ENCODE assay signal across 24 cellular contexts in genomic region chr19:53212703-53213320, GRCh38. TPM values are rescaled to one million over a fixed set of nuclear protein-coding genes. Genes with fewer than 3 reads are reported as not detected.
"Had no signal": no experiment of that assay in that cellular context is flagged by ENCODE, and none has a peak within 500 bp of the region (broad histone marks: within the 10 kb centered on the region; RNA-seq: fewer than 3 reads in every experiment).

No MANE protein-coding gene starts in this region.

- H2AFZ ChIP-seq: PC-9 had no signal

- DNase-seq: activated B cell treated with CpG ODN at 0.5 μM for 24 hours; activated CD4-positive, alpha-beta memory T cell treated with anti-CD3 and anti-CD28 coated beads for 36 hours; activated CD4-positive, alpha-beta T cell treated with anti-CD3 and anti-CD28 coated beads, Interleukin-2, amount 10 ng/mL, durations not matched to agents 7 days and 5 days; activated CD8-positive, alpha-beta memory T cell treated with anti-CD3 and anti-CD28 coated beads for 24 hours; activated gamma-delta T cell; activated naive CD4-positive, alpha-beta T cell treated with anti-CD3 and anti-CD28 coated beads for 36 hours; activated naive CD8-positive, alpha-beta T cell treated with anti-CD3 and anti-CD28 coated beads for 36 hours; activated T-cell treated with anti-CD3 and anti-CD28 coated beads, Interleukin-2, amount 50 U/mL, for 4 hours; adrenal gland; anterior cingulate cortex; cerebellar nuclear complex; MG63; NCI-H1105; NCI-H1436; NCI-H1694 treated with DMSO at 0.1 percent for 48 hours; NCI-H2029 treated with DMSO at 0.1 percent for 48 hours; NCI-H446; NCI-H524; PC-9; SHP77 treated with DMSO at 0.1 percent for 48 hours; T-helper 17 cell; T-helper 9 cell had no signal

- H3K27ac ChIP-seq: adrenal gland, PC-9 had no signal

- H3K27me3 Mint-ChIP-seq: activated B cell treated with CpG ODN at 0.5 μM for 24 hours; activated CD4-positive, alpha-beta memory T cell treated with anti-CD3 and anti-CD28 coated beads for 36 hours; activated CD4-positive, alpha-beta T cell treated with anti-CD3 and anti-CD28 coated beads, Interleukin-2, amount 10 ng/mL, durations not matched to agents 7 days and 5 days; activated naive CD8-positive, alpha-beta T cell treated with anti-CD3 and anti-CD28 coated beads for 36 hours; T-helper 17 cell had no signal

- ATAC-seq: activated T-cell treated with anti-CD3 and anti-CD28 coated beads, Interleukin-2, amount 50 U/mL, for 4 hours; T-helper 17 cell had no signal

- H3K4me2 ChIP-seq: PC-9 had no signal

- H3K4me3 ChIP-seq: MG63, PC-9 had no signal

- H3K27ac Mint-ChIP-seq: activated B cell treated with CpG ODN at 0.5 μM for 24 hours; activated CD4-positive, alpha-beta memory T cell treated with anti-CD3 and anti-CD28 coated beads for 36 hours; activated CD4-positive, alpha-beta T cell treated with anti-CD3 and anti-CD28 coated beads, Interleukin-2, amount 10 ng/mL, durations not matched to agents 7 days and 5 days; activated naive CD4-positive, alpha-beta T cell treated with anti-CD3 and anti-CD28 coated beads for 36 hours; activated naive CD8-positive, alpha-beta T cell treated with anti-CD3 and anti-CD28 coated beads for 36 hours; T-helper 17 cell had no signal

- H3K27me3 ChIP-seq: adrenal gland, MG63 had no signal

- H3K4me3 Mint-ChIP-seq: activated B cell treated with CpG ODN at 0.5 μM for 24 hours; activated CD4-positive, alpha-beta memory T cell treated with anti-CD3 and anti-CD28 coated beads for 36 hours; activated CD4-positive, alpha-beta T cell treated with anti-CD3 and anti-CD28 coated beads, Interleukin-2, amount 10 ng/mL, durations not matched to agents 7 days and 5 days; activated naive CD4-positive, alpha-beta T cell treated with anti-CD3 and anti-CD28 coated beads for 36 hours; activated naive CD8-positive, alpha-beta T cell treated with anti-CD3 and anti-CD28 coated beads for 36 hours; activated T-cell treated with anti-CD3 and anti-CD28 coated beads, Interleukin-2, amount 50 U/mL, for 4 hours; T-helper 17 cell had no signal

- H3K36me3 ChIP-seq: MG63 had no signal

- H3K4me1 Mint-ChIP-seq: activated B cell treated with CpG ODN at 0.5 μM for 24 hours; activated CD4-positive, alpha-beta T cell treated with anti-CD3 and anti-CD28 coated beads, Interleukin-2, amount 10 ng/mL, durations not matched to agents 7 days and 5 days; activated naive CD8-positive, alpha-beta T cell treated with anti-CD3 and anti-CD28 coated beads for 36 hours; T-helper 17 cell had no signal

- H3K4me1 ChIP-seq: adrenal gland had no signal

RNA-seq across cellular contexts. Expression of gene ZNF665, which starts 19.7 kb away (rescaled TPM):
- total RNA-seq: SK-MEL-5 had no signal

RNA-seq across cellular contexts. Expression of gene VN1R2, which starts 45.3 kb away (rescaled TPM):
- total RNA-seq: activated B cell treated with CpG ODN at 0.5 μM for 24 hours; activated CD4-positive, alpha-beta memory T cell treated with anti-CD3 and anti-CD28 coated beads for 36 hours; activated CD4-positive, alpha-beta T cell treated with anti-CD3 and anti-CD28 coated beads, Interleukin-2, amount 10 ng/mL, durations not matched to agents 7 days and 5 days; activated naive CD4-positive, alpha-beta T cell treated with anti-CD3 and anti-CD28 coated beads for 36 hours; activated naive CD8-positive, alpha-beta T cell treated with anti-CD3 and anti-CD28 coated beads for 36 hours; activated T-cell treated with anti-CD3 and anti-CD28 coated beads, Interleukin-2, amount 50 U/mL, for 4 hours; adrenal gland; cardiac septum; PC-9; SK-MEL-5; T-helper 17 cell had no signal
- polyA plus RNA-seq: adrenal gland had no signal

RNA-seq across cellular contexts. Expression of gene VN1R4, which starts 54.7 kb away (rescaled TPM):
- total RNA-seq: activated B cell treated with CpG ODN at 0.5 μM for 24 hours; activated CD4-positive, alpha-beta memory T cell treated with anti-CD3 and anti-CD28 coated beads for 36 hours; activated CD4-positive, alpha-beta T cell treated with anti-CD3 and anti-CD28 coated beads, Interleukin-2, amount 10 ng/mL, durations not matched to agents 7 days and 5 days; activated naive CD4-positive, alpha-beta T cell treated with anti-CD3 and anti-CD28 coated beads for 36 hours; activated naive CD8-positive, alpha-beta T cell treated with anti-CD3 and anti-CD28 coated beads for 36 hours; activated T-cell treated with anti-CD3 and anti-CD28 coated beads, Interleukin-2, amount 50 U/mL, for 4 hours; adrenal gland; cardiac septum; PC-9; SK-MEL-5; T-helper 17 cell had no signal
- polyA plus RNA-seq: adrenal gland had no signal
